ENCODE assay signal across 1 cellular context in the genomic region with DNA sequence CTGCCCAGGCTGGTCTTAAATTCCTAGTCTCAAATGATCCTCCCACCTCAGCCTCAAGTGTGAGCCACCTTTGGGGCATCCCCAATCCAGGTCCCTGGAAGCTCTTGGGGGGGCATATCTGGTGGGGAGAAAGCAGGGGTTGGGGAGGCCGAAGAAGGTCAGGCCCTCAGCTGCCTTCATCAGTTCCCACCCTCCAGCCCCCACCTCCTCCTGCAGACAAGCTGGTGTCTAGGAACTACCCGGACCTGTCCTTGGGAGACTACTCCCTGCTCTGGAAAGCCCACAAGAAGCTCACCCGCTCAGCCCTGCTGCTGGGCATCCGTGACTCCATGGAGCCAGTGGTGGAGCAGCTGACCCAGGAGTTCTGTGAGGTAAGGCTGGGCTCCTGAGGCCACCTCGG.
TF ChIP-seq lines count a peak whose summit lies in the region.

No MANE protein-coding gene starts in this region.

TF ChIP-seq in HepG2, 621 proteins besides CTCF, POLR2A, EP300 and RAD21:
- 0 out of 2 replicates have a peak, but pooled peaks have one; percentile 35 for TF ChIP-seq KDM2A (CRISPR knock-in tag; IDR thresholded peaks at IDR 0.05; ENCODE audit: borderline replicate concordance, low read depth)
- peak; percentile 4; the same call in 1 of the 2 replicates for TF ChIP-seq POLR2G (IDR thresholded peaks at IDR 0.05; ENCODE audit: low read depth, low read length)
